Comparison of ENCODE assay signal across 8 cellular contexts in the genomic region with DNA sequence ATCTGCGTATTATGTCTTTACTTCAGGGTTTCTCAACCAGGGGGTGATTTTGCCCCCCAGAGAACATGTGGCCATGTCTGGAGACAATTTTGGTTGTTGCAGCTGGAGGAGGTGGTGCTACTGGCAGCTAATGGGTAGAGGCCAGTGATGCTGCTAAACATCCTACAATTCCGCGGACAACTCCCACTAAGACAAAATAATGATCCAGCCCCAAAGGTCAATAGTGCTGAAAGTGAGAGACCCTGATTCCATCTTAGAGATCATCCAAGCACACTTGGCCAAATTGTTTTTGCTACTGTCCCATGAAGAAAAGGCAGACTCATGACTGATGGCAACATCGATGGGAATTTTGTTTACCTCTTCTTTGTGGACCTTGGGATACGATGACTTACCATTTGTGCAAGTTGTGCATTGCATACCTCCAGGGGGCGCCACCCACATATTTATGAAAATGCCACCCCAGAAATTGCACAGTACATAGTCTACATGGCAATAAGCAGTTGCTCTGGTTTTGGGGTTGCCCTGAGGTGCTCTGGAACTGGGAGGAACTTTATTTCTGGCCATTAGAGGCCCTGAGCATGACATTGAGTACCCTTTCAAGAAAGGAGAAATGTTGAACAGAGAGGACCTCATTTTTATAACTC.
DNase-seq lines count a peak whose midpoint lies in the region; ATAC-seq, FAIRE-seq and TF ChIP-seq lines count a peak whose summit lies in the region.
"Not testable (repeated sequence)": the region's sequence is repeated elsewhere in the genome, so short reads cannot be mapped to it uniquely, and the experiment has no call there.

No MANE protein-coding gene starts in this region.

- not testable (repeated sequence) for H3K9me1 ChIP-seq in endothelial cell of umbilical vein (replicated peaks; ENCODE audit: control insufficient read depth, extremely low read depth, insufficient read depth, low read length)

- in situ Hi-C loops in HAP-1 (cut with MboI; ENCODE audit: low sequenced_read_pairs), result loop anchor here (25.0 kb wide), 1 partner anchor 103 kb away; no protein-coding TSS in a partner anchor

- H3K9ac ChIP-seq in OCI-LY1 (ENCODE audit: low read length); endothelial cell of umbilical vein (replicated peaks; ENCODE audit: extremely low read depth, insufficient read depth, low read length): not testable (repeated sequence)

- not testable (repeated sequence) for H3K9me3 ChIP-seq in A549; HAP-1; OCI-LY1 (ENCODE audit: low read length); endothelial cell of umbilical vein (replicated peaks; ENCODE audit: control insufficient read depth, insufficient read depth, low read length); naive thymus-derived CD4-positive, alpha-beta T cell (ENCODE audit: control insufficient read depth in 2 of 3, low read length in 3 of 3)

- not testable (repeated sequence) for H3K79me2 ChIP-seq in OCI-LY1 (ENCODE audit: insufficient read depth, low read length); endothelial cell of umbilical vein (ENCODE audit: control insufficient read depth, insufficient read depth, low read length)

- TF ChIP-seq RAD21 in A549 (conservative IDR thresholded peaks at IDR 0.05 in 1 of 2, IDR thresholded peaks at IDR 0.05 in 1 of 2), result peak; percentile 43 to 44; a peak in 4 of 5 replicates

- not testable (repeated sequence) for H3K4me2 ChIP-seq in A549; OCI-LY1 (ENCODE audit: low read length); endothelial cell of umbilical vein (ENCODE audit: insufficient read depth, low read length)

- TF ChIP-seq CTCF in A549 (IDR thresholded peaks at IDR 0.05) (peak; percentile 37; the same call in 2 of the 3 replicates), OCI-LY1 (IDR thresholded peaks at IDR 0.05; ENCODE audit: low read length) (peak; percentile 30; the same call in 1 of the 2 replicates)
- TF ChIP-seq CTCF in endothelial cell of umbilical vein (IDR thresholded peaks at IDR 0.05; ENCODE audit: extremely low read depth in 1 of 2, insufficient read depth in 1 of 2, low read depth in 1 of 2, low read length in 2 of 2), result not testable (repeated sequence)

- FAIRE-seq in A549 (lab: Jason Lieb, UNC); endothelial cell of umbilical vein (lab: Jason Lieb, UNC): not testable (repeated sequence)

- not testable (repeated sequence) for H3F3A ChIP-seq in OCI-LY1 (ENCODE audit: insufficient read depth, low read length)

- CTCF ChIA-PET in A549 (lab: Yijun Ruan, JAX); endothelial cell of umbilical vein (lab: Charles Lee); naive thymus-derived CD4-positive, alpha-beta T cell (lab: Charles Lee): not testable (repeated sequence)

- BruUV-seq in endothelial cell of umbilical vein (replicated peaks; lab: Mats Ljungman, UMichigan), result not testable (repeated sequence)

- not testable (repeated sequence) for ATAC-seq in A549; naive thymus-derived CD4-positive, alpha-beta T cell

- peaks cover 0 to 19% (median 10%) of the 10 kb centered on the region in 5 donors for H3K27me3 Mint-ChIP-seq in naive thymus-derived CD4-positive, alpha-beta T cell

- H3K4me3 Mint-ChIP-seq in naive thymus-derived CD4-positive, alpha-beta T cell, result not testable (repeated sequence)

- H3K27ac ChIP-seq in A549; OCI-LY1 (ENCODE audit: low read depth, low read length, poor library complexity, severe bottlenecking); endothelial cell of umbilical vein (ENCODE audit: insufficient read depth, low read depth, low read length); naive thymus-derived CD4-positive, alpha-beta T cell (ENCODE audit: low read depth, low read length): not testable (repeated sequence)

- not testable (repeated sequence) for H3K36me3 ChIP-seq in HAP-1 (replicated peaks); OCI-LY1 (ENCODE audit: insufficient read depth, low read length); endothelial cell of umbilical vein (ENCODE audit: control insufficient read depth in 2 of 2, extremely low read depth in 1 of 2, insufficient read depth in 2 of 2, low read length in 2 of 2); naive thymus-derived CD4-positive, alpha-beta T cell (ENCODE audit: control insufficient read depth in 2 of 3, insufficient read depth in 3 of 3, low read length in 3 of 3)

- not testable (repeated sequence) for H3K36me3 Mint-ChIP-seq in naive thymus-derived CD4-positive, alpha-beta T cell

- peak in 1 of 2 experiments; percentile 23 for DNase-seq in A549 (ENCODE audit: low read depth in 1 of 2, low spot score in 1 of 2)
- DNase-seq in HAP-1 (ENCODE audit: low spot score in 2 of 2), result peak; percentile 5 to 67
- peak; percentile 36 to 62 for DNase-seq in activated CD4-positive, alpha-beta T cell treated with anti-CD3 and anti-CD28 coated beads for 4 hours
- DNase-seq in activated effector memory CD4-positive, alpha-beta T cell treated with anti-CD3 and anti-CD28 coated beads, Interleukin-2, amount 50 U/mL, for 16 hours, result peak; percentile 88
- peak; percentile 3 for DNase-seq in endothelial cell of umbilical vein (ENCODE audit: low read depth, low spot score)
- DNase-seq in naive thymus-derived CD4-positive, alpha-beta T cell, result peak; percentile 25 to 67 (median 54)
- DNase-seq in stimulated activated CD4-positive, alpha-beta T cell treated with anti-CD3 and anti-CD28 coated beads, TNF-alpha, amount 100 ng/mL, for 1 hour (ENCODE audit: low read depth in 3 of 3, low spot score in 1 of 3), result peak; percentile 3 to 44 (median 34)

- POLR2A ChIA-PET in A549 (lab: Yijun Ruan, JAX); endothelial cell of umbilical vein (lab: Charles Lee); naive thymus-derived CD4-positive, alpha-beta T cell (lab: Charles Lee): not testable (repeated sequence)

- H3K4me1 Mint-ChIP-seq in naive thymus-derived CD4-positive, alpha-beta T cell, result not testable (repeated sequence)

- H2AFZ ChIP-seq in OCI-LY1 (ENCODE audit: low read length); endothelial cell of umbilical vein (ENCODE audit: low read depth, low read length): not testable (repeated sequence)

- H4K20me1 ChIP-seq in OCI-LY1 (ENCODE audit: insufficient read depth, low read length); endothelial cell of umbilical vein (replicated peaks; ENCODE audit: control insufficient read depth, extremely low read depth, insufficient read depth, low read length): not testable (repeated sequence)

- dilution Hi-C loops in endothelial cell of umbilical vein (cut with MboI; ENCODE audit: extremely low pct_ligation_motif_present, low sequenced_read_pairs), result not testable (repeated sequence)

- H3K9me3 Mint-ChIP-seq in naive thymus-derived CD4-positive, alpha-beta T cell, result not testable (repeated sequence)

- not testable (repeated sequence) for TF ChIP-seq EP300 in A549 (IDR thresholded peaks at IDR 0.05)

- not testable (repeated sequence) for H3K27ac Mint-ChIP-seq in naive thymus-derived CD4-positive, alpha-beta T cell

- TF ChIP-seq POLR2A in A549 (IDR thresholded peaks at IDR 0.05; ENCODE audit: low read length); endothelial cell of umbilical vein (IDR thresholded peaks at IDR 0.05; ENCODE audit: low read depth, low read length): not testable (repeated sequence)

- not testable (repeated sequence) for H3K4me3 ChIP-seq in A549; HAP-1; OCI-LY1 (ENCODE audit: low read depth, low read length, poor library complexity, severe bottlenecking); endothelial cell of umbilical vein (replicated peaks in 1 of 3; ENCODE audit: insufficient read depth in 1 of 3, low read depth in 1 of 3, low read length in 3 of 3); naive thymus-derived CD4-positive, alpha-beta T cell (ENCODE audit: low read length)

- WGBS in A549 (ENCODE audit: missing lambda C conversion rate), result 62% methylated on average over 5 of the region's 6 CpGs

- not testable (repeated sequence) for H3K9me2 ChIP-seq in OCI-LY1 (ENCODE audit: low read depth, low read length)

- H3K27me3 ChIP-seq in HAP-1 (ENCODE audit: low read depth); OCI-LY1 (ENCODE audit: insufficient read depth, low read length); endothelial cell of umbilical vein (ENCODE audit: control insufficient read depth in 2 of 2, insufficient read depth in 2 of 2, low read length in 2 of 2); naive thymus-derived CD4-positive, alpha-beta T cell (ENCODE audit: control insufficient read depth in 2 of 2, insufficient read depth in 2 of 2, low read length in 2 of 2): not testable (repeated sequence)

- H3K4me1 ChIP-seq in A549; HAP-1; OCI-LY1 (ENCODE audit: insufficient read depth, low read length, severe bottlenecking); endothelial cell of umbilical vein (ENCODE audit: control insufficient read depth, extremely low read depth, insufficient read depth, low read length); naive thymus-derived CD4-positive, alpha-beta T cell (ENCODE audit: control insufficient read depth in 2 of 2, insufficient read depth in 2 of 2, low read length in 2 of 2): not testable (repeated sequence)

- intact Hi-C loops in endothelial cell of umbilical vein (cut with micrococcal nuclease), result not testable (repeated sequence)
- intact Hi-C loops in naive thymus-derived CD4-positive, alpha-beta T cell (cut with micrococcal nuclease), result loop anchor here (2.0 to 10.0 kb wide), 2 partner anchors 95 kb away; no protein-coding TSS in a partner anchor

TF ChIP-seq in A549, 52 proteins besides CTCF, POLR2A, EP300 and RAD21:
- peak; percentile 29; the same call in 1 of the 3 replicates for TF ChIP-seq SMC3 (IDR thresholded peaks at IDR 0.05)
